In the genomic region with DNA sequence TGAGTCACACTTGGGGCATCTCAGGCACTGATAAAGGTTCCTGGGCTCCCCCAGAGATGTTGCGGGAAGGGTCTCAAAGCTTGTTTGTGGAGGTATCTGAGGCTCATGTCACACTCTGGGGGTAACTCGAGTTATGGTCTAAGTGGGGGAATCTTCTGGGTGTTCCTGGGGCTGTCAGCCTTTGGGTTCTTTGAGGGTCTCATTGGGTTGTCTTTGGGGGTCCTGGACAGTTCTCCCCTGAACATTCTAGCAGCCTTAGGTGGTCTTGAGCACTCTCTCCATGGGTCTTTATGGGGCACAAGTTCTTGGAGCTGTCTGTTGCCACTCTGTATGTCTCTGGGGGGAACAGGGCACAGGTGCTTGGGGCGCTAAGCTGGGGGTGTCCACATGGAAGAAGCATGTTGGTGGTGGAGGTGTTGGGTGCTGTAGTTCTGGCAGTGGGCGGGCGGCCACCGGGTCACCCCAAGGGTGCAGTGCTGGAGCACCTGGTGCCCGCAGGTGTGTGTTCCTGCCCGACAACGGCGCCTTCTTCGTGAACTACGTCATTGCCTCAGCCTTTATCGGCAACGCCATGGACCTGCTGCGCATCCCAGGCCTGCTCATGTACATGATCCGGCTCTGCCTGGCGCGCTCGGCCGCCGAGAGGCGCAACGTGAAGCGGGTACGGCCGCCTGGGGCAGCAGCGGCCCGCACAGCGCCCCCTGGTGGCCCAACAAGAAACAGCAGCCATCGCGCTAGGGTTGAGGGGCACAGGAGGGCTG, we compare ENCODE assay signal across 1 cellular context.
TF ChIP-seq lines count a peak whose summit lies in the region.

No MANE protein-coding gene starts in this region.

TF ChIP-seq in HepG2, 621 proteins besides CTCF, POLR2A, EP300 and RAD21 (continued from another document and continues in another):
- TF ChIP-seq ZNF407 (CRISPR knock-in tag; IDR thresholded peaks at IDR 0.05; ENCODE audit: not compliant biosample characterization) (peak; percentile 66), ZNF362 (CRISPR knock-in tag; IDR thresholded peaks at IDR 0.05; ENCODE audit: borderline replicate concordance) (peak; percentile 25; the same call in 1 of the 2 replicates), ZFP37 (CRISPR knock-in tag; IDR thresholded peaks at IDR 0.05; ENCODE audit: borderline replicate concordance) (no peak), ZNF709 (CRISPR knock-in tag; IDR thresholded peaks at IDR 0.05) (no peak), KLF11 (CRISPR knock-in tag; IDR thresholded peaks at IDR 0.05) (no peak), ZNF251 (CRISPR knock-in tag; IDR thresholded peaks at IDR 0.05) (no peak), HDAC6 (IDR thresholded peaks at IDR 0.05; ENCODE audit: low read depth, low read length) (no peak), ZNF780A (CRISPR knock-in tag; IDR thresholded peaks at IDR 0.05) (no peak), PITX1 (CRISPR knock-in tag; IDR thresholded peaks at IDR 0.05) (peak; percentile 41; the same call in 1 of the 2 replicates), ARID4A (CRISPR knock-in tag; IDR thresholded peaks at IDR 0.05; ENCODE audit: borderline replicate concordance) (peak; percentile 35; the same call in 1 of the 2 replicates), ZMYM3 (CRISPR knock-in tag; IDR thresholded peaks at IDR 0.05) (peak; percentile 78), ZNF503 (CRISPR knock-in tag; IDR thresholded peaks at IDR 0.05) (no peak), REPIN1 (CRISPR knock-in tag; IDR thresholded peaks at IDR 0.05; ENCODE audit: borderline replicate concordance, low read depth) (peak; percentile 95), ETV6 (CRISPR knock-in tag; conservative IDR thresholded peaks at IDR 0.05) (no peak; the same call in 1 of the 2 replicates), MTA3 (CRISPR knock-in tag; IDR thresholded peaks at IDR 0.05) (no peak), ZNF747 (CRISPR knock-in tag; IDR thresholded peaks at IDR 0.05; ENCODE audit: borderline replicate concordance) (peak; percentile 53; the same call in 1 of the 2 replicates), ZNF354B (CRISPR knock-in tag; IDR thresholded peaks at IDR 0.05) (peak; percentile 89; the same call in 1 of the 2 replicates), ZNF263 (CRISPR knock-in tag; IDR thresholded peaks at IDR 0.05) (0 out of 2 replicates have a peak, but pooled peaks have one; percentile 13), ZIK1 (CRISPR knock-in tag; IDR thresholded peaks at IDR 0.05; ENCODE audit: borderline replicate concordance, low read depth) (0 out of 2 replicates have a peak, but pooled peaks have one; percentile 22), PHF20 (CRISPR knock-in tag; IDR thresholded peaks at IDR 0.05) (no peak), KDM5A (IDR thresholded peaks at IDR 0.05; ENCODE audit: borderline replicate concordance, low read length) (no peak), GATA4 (IDR thresholded peaks at IDR 0.05; ENCODE audit: borderline replicate concordance, low read depth) (no peak)
- TF ChIP-seq, protein P1, sequence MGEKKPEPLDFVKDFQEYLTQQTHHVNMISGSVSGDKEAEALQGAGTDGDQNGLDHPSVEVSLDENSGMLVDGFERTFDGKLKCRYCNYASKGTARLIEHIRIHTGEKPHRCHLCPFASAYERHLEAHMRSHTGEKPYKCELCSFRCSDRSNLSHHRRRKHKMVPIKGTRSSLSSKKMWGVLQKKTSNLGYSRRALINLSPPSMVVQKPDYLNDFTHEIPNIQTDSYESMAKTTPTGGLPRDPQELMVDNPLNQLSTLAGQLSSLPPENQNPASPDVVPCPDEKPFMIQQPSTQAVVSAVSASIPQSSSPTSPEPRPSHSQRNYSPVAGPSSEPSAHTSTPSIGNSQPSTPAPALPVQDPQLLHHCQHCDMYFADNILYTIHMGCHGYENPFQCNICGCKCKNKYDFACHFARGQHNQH (CRISPR knock-in tag; IDR thresholded peaks at IDR 0.05) = peak; percentile 68; the same call in 1 of the 2 replicates
- TF ChIP-seq, protein P2, sequence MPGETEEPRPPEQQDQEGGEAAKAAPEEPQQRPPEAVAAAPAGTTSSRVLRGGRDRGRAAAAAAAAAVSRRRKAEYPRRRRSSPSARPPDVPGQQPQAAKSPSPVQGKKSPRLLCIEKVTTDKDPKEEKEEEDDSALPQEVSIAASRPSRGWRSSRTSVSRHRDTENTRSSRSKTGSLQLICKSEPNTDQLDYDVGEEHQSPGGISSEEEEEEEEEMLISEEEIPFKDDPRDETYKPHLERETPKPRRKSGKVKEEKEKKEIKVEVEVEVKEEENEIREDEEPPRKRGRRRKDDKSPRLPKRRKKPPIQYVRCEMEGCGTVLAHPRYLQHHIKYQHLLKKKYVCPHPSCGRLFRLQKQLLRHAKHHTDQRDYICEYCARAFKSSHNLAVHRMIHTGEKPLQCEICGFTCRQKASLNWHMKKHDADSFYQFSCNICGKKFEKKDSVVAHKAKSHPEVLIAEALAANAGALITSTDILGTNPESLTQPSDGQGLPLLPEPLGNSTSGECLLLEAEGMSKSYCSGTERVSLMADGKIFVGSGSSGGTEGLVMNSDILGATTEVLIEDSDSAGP (CRISPR knock-in tag; IDR thresholded peaks at IDR 0.05; ENCODE audit: borderline replicate concordance) = peak; percentile 89; the same call in 1 of the 2 replicates
- TF ChIP-seq, protein P3, sequence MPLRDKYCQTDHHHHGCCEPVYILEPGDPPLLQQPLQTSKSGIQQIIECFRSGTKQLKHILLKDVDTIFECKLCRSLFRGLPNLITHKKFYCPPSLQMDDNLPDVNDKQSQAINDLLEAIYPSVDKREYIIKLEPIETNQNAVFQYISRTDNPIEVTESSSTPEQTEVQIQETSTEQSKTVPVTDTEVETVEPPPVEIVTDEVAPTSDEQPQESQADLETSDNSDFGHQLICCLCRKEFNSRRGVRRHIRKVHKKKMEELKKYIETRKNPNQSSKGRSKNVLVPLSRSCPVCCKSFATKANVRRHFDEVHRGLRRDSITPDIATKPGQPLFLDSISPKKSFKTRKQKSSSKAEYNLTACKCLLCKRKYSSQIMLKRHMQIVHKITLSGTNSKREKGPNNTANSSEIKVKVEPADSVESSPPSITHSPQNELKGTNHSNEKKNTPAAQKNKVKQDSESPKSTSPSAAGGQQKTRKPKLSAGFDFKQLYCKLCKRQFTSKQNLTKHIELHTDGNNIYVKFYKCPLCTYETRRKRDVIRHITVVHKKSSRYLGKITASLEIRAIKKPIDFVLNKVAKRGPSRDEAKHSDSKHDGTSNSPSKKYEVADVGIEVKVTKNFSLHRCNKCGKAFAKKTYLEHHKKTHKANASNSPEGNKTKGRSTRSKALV (CRISPR knock-in tag; IDR thresholded peaks at IDR 0.05) = peak; percentile 56; the same call in 1 of the 2 replicates
- TF ChIP-seq, protein P4, sequence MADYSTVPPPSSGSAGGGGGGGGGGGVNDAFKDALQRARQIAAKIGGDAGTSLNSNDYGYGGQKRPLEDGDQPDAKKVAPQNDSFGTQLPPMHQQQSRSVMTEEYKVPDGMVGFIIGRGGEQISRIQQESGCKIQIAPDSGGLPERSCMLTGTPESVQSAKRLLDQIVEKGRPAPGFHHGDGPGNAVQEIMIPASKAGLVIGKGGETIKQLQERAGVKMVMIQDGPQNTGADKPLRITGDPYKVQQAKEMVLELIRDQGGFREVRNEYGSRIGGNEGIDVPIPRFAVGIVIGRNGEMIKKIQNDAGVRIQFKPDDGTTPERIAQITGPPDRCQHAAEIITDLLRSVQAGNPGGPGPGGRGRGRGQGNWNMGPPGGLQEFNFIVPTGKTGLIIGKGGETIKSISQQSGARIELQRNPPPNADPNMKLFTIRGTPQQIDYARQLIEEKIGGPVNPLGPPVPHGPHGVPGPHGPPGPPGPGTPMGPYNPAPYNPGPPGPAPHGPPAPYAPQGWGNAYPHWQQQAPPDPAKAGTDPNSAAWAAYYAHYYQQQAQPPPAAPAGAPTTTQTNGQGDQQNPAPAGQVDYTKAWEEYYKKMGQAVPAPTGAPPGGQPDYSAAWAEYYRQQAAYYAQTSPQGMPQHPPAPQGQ (CRISPR knock-in tag; IDR thresholded peaks at IDR 0.05; ENCODE audit: borderline replicate concordance) = 0 out of 2 replicates have a peak, but pooled peaks have one; percentile 67
